ENCODE assay signal across 24 cellular contexts in genomic region chrX:7946960-7947359, GRCh38.
"Had no signal": no experiment of that assay in that cellular context is flagged by ENCODE, and none has a peak within 500 bp of the region (broad histone marks: within the 10 kb centered on the region; RNA-seq: fewer than 3 reads in every experiment).

No MANE protein-coding gene starts in this region.

- H3K36me3 ChIP-seq: MG63 had no signal

- H3K9me3 ChIP-seq: MG63, SK-N-SH had no signal

- H3K27me3 ChIP-seq: MG63 had no signal

- H3K4me2 ChIP-seq: SK-N-SH had no signal

- H3K9ac ChIP-seq: SK-N-SH had no signal

- H3K4me3 ChIP-seq: MG63 had no signal

- DNase-seq: IMR-90, Karpas-422, KG1, MG63, NCI-H1092, NCI-H1105 treated with DMSO at 0.1 percent for 48 hours, NCI-H1417 treated with DMSO at 0.1 percent for 48 hours, NCI-H146, NCI-H1694 treated with DMSO at 0.1 percent for 48 hours, NCI-H1930, NCI-H2081, NCI-H2107, NCI-H226, NCI-H446, NCI-H510A, NCI-H524 treated with DMSO at 0.1 percent for 48 hours, NCI-H69, NCI-H774, PC-3, SHP77, SK-N-SH, SW 1271 had no signal

- FAIRE-seq: HepG2 had no signal

- H3K27ac ChIP-seq: RWPE1 had no signal
